22 cellular contexts compared by ENCODE assay signal in genomic region chr12:2688381-2688881, GRCh38.
DNase-seq lines count a peak whose midpoint lies in the region; ATAC-seq and TF ChIP-seq lines count a peak whose summit lies in the region.
"Had no signal": no experiment of that assay in that cellular context is flagged by ENCODE, and none has a peak within 500 bp of the region (broad histone marks: within the 10 kb centered on the region; RNA-seq: fewer than 3 reads in every experiment).

No MANE protein-coding gene starts in this region.

- H4K8ac ChIP-seq in H9 (replicated peaks; ENCODE audit: insufficient read length, low read depth, low read length): no peak overlapping the region

- no peak overlapping the region for H3K56ac ChIP-seq in H9 (ENCODE audit: insufficient read length, low read depth, low read length)

- H4K20me1 ChIP-seq in H9 (ENCODE audit: control insufficient read depth, insufficient read depth, insufficient read length): no peaks in the 10 kb centered on the region

- H3K27ac Mint-ChIP-seq in CD4-positive, alpha-beta T cell: peak overlapping the region; percentile 70
- no peak overlapping the region for H3K27ac Mint-ChIP-seq in H9
- H3K27ac Mint-ChIP-seq in endodermal cell: no peak overlapping the region

- no peak overlapping the region for H2BK12ac ChIP-seq in H9 (ENCODE audit: insufficient read length, low read depth, low read length)

- no peaks in the 10 kb centered on the region for H3K79me1 ChIP-seq in H9 (ENCODE audit: insufficient read depth, low read depth, low read length, poor library complexity, severe bottlenecking)

- peaks cover 14% of the 10 kb centered on the region for H3K36me3 Mint-ChIP-seq in CD4-positive, alpha-beta T cell (ENCODE audit: low read depth)
- no peaks in the 10 kb centered on the region for H3K36me3 Mint-ChIP-seq in H9 (ENCODE audit: insufficient read depth in 1 of 3, low read depth in 3 of 3)
- no peaks in the 10 kb centered on the region for H3K36me3 Mint-ChIP-seq in endodermal cell (ENCODE audit: low read depth)

- no peaks in the 10 kb centered on the region for H3K79me2 ChIP-seq in H9 (ENCODE audit: insufficient read depth, low read length)

- H3K14ac ChIP-seq in H9 (ENCODE audit: insufficient read depth, low read length): no peak overlapping the region

- H2BK120ac ChIP-seq in H9 (ENCODE audit: low read depth, low read length, poor library complexity, severe bottlenecking): no peak overlapping the region

- H3K4me3 ChIP-seq in endodermal cell (ENCODE audit: low read length): no peak overlapping the region
- H3K4me3 ChIP-seq in lung: no peak overlapping the region
- H3K4me3 ChIP-seq: GM12878 had no signal

- no peak overlapping the region for H3K4ac ChIP-seq in H9 (ENCODE audit: low read depth, low read length)

- intact Hi-C loops in CD4-positive, alpha-beta T cell (cut with DNase I, micrococcal nuclease): no loop called here

- no peak overlapping the region for H3K4me3 Mint-ChIP-seq in CD4-positive, alpha-beta T cell
- no peak overlapping the region for H3K4me3 Mint-ChIP-seq in H9
- no peak overlapping the region for H3K4me3 Mint-ChIP-seq in endodermal cell

- no peak overlapping the region for H3K27ac ChIP-seq in CD4-positive, alpha-beta T cell (ENCODE audit: low read depth, low read length)
- H3K27ac ChIP-seq in H9 (ENCODE audit: insufficient read length, low read depth, low read length) (no peak overlapping the region), endodermal cell (ENCODE audit: low read depth, low read length) (no peak overlapping the region), lung (ENCODE audit: low read depth in 1 of 2, low read length in 1 of 2) (no peak overlapping the region)

- no peak overlapping the region for H3T11ph ChIP-seq in H9 (ENCODE audit: low read length)

- H3K4me2 ChIP-seq in H9 (ENCODE audit: insufficient read depth, insufficient read length, low read length): no peak overlapping the region
- H3K4me2 ChIP-seq: SK-N-SH had no signal

- no CpG with 5 or more reads among the region's 19 CpGs for WGBS in H9 (ENCODE audit: extremely low coverage, insufficient read length, low lambda C conversion rate)
- WGBS in endodermal cell (ENCODE audit: insufficient coverage in 1 of 2, insufficient read length in 1 of 2), 2 experiments: 90 to 97% methylated on average over 6 to 19 of the region's 19 CpGs
- 92 to 95% methylated on average over 19 of the region's 19 CpGs for WGBS in lung, 2 donors

- no peak for ATAC-seq in CD4-positive, alpha-beta T cell (ENCODE audit: poor library complexity)
- no peak for ATAC-seq in lung (ENCODE audit: insufficient read depth, low FRiP score)
- ATAC-seq: CD8-positive, alpha-beta T cell; GM12878; PC-3 had no signal

- no peak for DNase-seq in CD4-positive, alpha-beta T cell
- DNase-seq in H9 (peak; percentile 30), endodermal cell (peak; percentile 42), lung (ENCODE audit: low spot score) (peak; percentile 14), putamen (ENCODE audit: low spot score) (no peak), HK-2 (ENCODE audit: unreplicated experiment) (no peak)
- no peak for DNase-seq in effector CD8-positive, alpha-beta T cell (lab: John Stamatoyannopoulos, UW)
- DNase-seq: C1 segment of cervical spinal cord; GDM1; IMR-90; KG1; MM.1S; NCI-H1694; NCI-H2029 treated with DMSO at 0.1 percent for 48 hours; NCI-H446 treated with DMSO at 0.1 percent for 48 hours; NCI-H82; NK-92 treated with Interleukin-12 subunit alpha and Interleukin-12 subunit beta, amount 100 ng/mL, for 24 hours; PC-3; SK-N-SH had no signal

- no peak for TF ChIP-seq CTCF in CD4-positive, alpha-beta T cell (IDR thresholded peaks at IDR 0.05)
- TF ChIP-seq CTCF in H9 (conservative IDR thresholded peaks at IDR 0.05): no peak
- TF ChIP-seq CTCF in endodermal cell (conservative IDR thresholded peaks at IDR 0.05): no peak
- no peak for TF ChIP-seq CTCF in lung (IDR thresholded peaks at IDR 0.05; ENCODE audit: control extremely low read depth, extremely low read depth)

- H3K9me3 ChIP-seq in CD4-positive, alpha-beta T cell (ENCODE audit: control insufficient read depth, low read length): no peaks in the 10 kb centered on the region
- no peaks in the 10 kb centered on the region for H3K9me3 ChIP-seq in H9 (ENCODE audit: control insufficient read depth, low read depth, low read length)
- H3K9me3 ChIP-seq in endodermal cell (ENCODE audit: control insufficient read depth, low read length): no peaks in the 10 kb centered on the region
- no peaks in the 10 kb centered on the region for H3K9me3 ChIP-seq in lung (ENCODE audit: control insufficient read depth in 2 of 2, insufficient read depth in 1 of 2, low read length in 1 of 2)
- H3K9me3 ChIP-seq: Caco-2, SK-N-SH had no signal

- peaks cover 5% of the 10 kb centered on the region for H3K23me2 ChIP-seq in H9 (ENCODE audit: insufficient read length, low read depth, low read length, poor library complexity, severe bottlenecking)

- H3K9ac ChIP-seq in H9 (ENCODE audit: extremely low read depth, insufficient read length, low read length) (no peak overlapping the region), endodermal cell (ENCODE audit: extremely low read depth, low read length, poor library complexity, severe bottlenecking) (no peak overlapping the region)
- H3K9ac ChIP-seq: SK-N-SH had no signal

- H3K23ac ChIP-seq in H9 (ENCODE audit: insufficient read length, low read depth, low read length): no peak overlapping the region

- H3K36me3 ChIP-seq in endodermal cell (ENCODE audit: control insufficient read depth, insufficient read depth, low read length) (no peaks in the 10 kb centered on the region), lung (ENCODE audit: control insufficient read depth in 2 of 2, insufficient read depth in 2 of 2, low read length in 2 of 2) (peaks cover 0 to 1% of the 10 kb centered on the region in 2 donors)

- POLR2A ChIA-PET in CD4-positive, alpha-beta T cell (lab: Charles Lee): no interaction called here

- no peak overlapping the region for H4K5ac ChIP-seq in H9 (ENCODE audit: insufficient read length, low read depth, low read length)

- no peaks in the 10 kb centered on the region for H3K27me3 ChIP-seq in CD4-positive, alpha-beta T cell (ENCODE audit: control insufficient read depth, insufficient read depth, low read length)
- H3K27me3 ChIP-seq in H9 (ENCODE audit: insufficient read depth, low read length) (no peaks in the 10 kb centered on the region; the same call in 1 of the 2 replicates), endodermal cell (ENCODE audit: control insufficient read depth, insufficient read depth, low read length, poor library complexity, severe bottlenecking) (peaks cover 25% of the 10 kb centered on the region), lung (ENCODE audit: control insufficient read depth, insufficient read depth) (no peaks in the 10 kb centered on the region)

- no peak overlapping the region for H2AK5ac ChIP-seq in H9 (ENCODE audit: insufficient read length, low read length)

- no peak overlapping the region for H2BK5ac ChIP-seq in H9 (ENCODE audit: insufficient read length, low read length)

- no peaks in the 10 kb centered on the region for H3K27me3 Mint-ChIP-seq in CD4-positive, alpha-beta T cell
- H3K27me3 Mint-ChIP-seq in H9 (ENCODE audit: low read depth) (peaks cover 28% of the 10 kb centered on the region), endodermal cell (ENCODE audit: insufficient read depth) (peaks cover 25% of the 10 kb centered on the region)

- H2AFZ ChIP-seq in H9 (ENCODE audit: low read length): no peak overlapping the region

- H2BK20ac ChIP-seq in H9 (ENCODE audit: low read depth, low read length, poor library complexity, severe bottlenecking): no peak overlapping the region

- CTCF ChIA-PET in CD4-positive, alpha-beta T cell (lab: Charles Lee): no interaction called here

- no peaks in the 10 kb centered on the region for H3K9me3 Mint-ChIP-seq in CD4-positive, alpha-beta T cell
- no peaks in the 10 kb centered on the region for H3K9me3 Mint-ChIP-seq in H9
- H3K9me3 Mint-ChIP-seq in endodermal cell: no peaks in the 10 kb centered on the region
- H3K9me3 Mint-ChIP-seq: CD8-positive, alpha-beta T cell had no signal

- H3K18ac ChIP-seq in H9 (ENCODE audit: insufficient read length, low read depth, low read length): no peak overlapping the region

- peaks cover 43% of the 10 kb centered on the region for H3K4me1 Mint-ChIP-seq in CD4-positive, alpha-beta T cell (ENCODE audit: low read depth)
- peaks cover 31 to 37% of the 10 kb centered on the region in 2 experiments for H3K4me1 Mint-ChIP-seq in H9
- peaks cover 15% of the 10 kb centered on the region for H3K4me1 Mint-ChIP-seq in endodermal cell

- H2BK15ac ChIP-seq in H9 (ENCODE audit: low read depth, low read length): no peak overlapping the region

- H3K4me1 ChIP-seq in H9 (ENCODE audit: insufficient read depth, low read length) (peaks cover 3% of the 10 kb centered on the region; the same call in 1 of the 2 replicates), endodermal cell (ENCODE audit: control insufficient read depth, insufficient read depth, low read length) (no peaks in the 10 kb centered on the region), lung (ENCODE audit: control insufficient read depth in 2 of 2, insufficient read depth in 2 of 2, low read length in 2 of 2) (no peaks in the 10 kb centered on the region)
- H3K4me1 ChIP-seq: Caco-2 had no signal

- no peak overlapping the region for H4K91ac ChIP-seq in H9 (ENCODE audit: insufficient read length, low read depth, low read length)

Comparison
In these comparisons a context has a peak if more than half of its experiments do, and no peak if none do; other contexts are left out.
1. DNase-seq: peak in H9 (single experiment), endodermal cell (single experiment) and lung (single experiment); none in CD4-positive, alpha-beta T cell (0 of 10), effector CD8-positive, alpha-beta T cell (single experiment), putamen (single experiment) and HK-2 (single experiment).